25 cellular contexts compared by ENCODE assay signal in genomic region chr6:117503211-117503610, GRCh38. TPM values are rescaled to one million over a fixed set of nuclear protein-coding genes. Genes with fewer than 3 reads are reported as not detected.
DNase-seq lines count a peak whose midpoint lies in the region; ATAC-seq and TF ChIP-seq lines count a peak whose summit lies in the region.
"Had no signal": no experiment of that assay in that cellular context is flagged by ENCODE, and none has a peak within 500 bp of the region (broad histone marks: within the 10 kb centered on the region; RNA-seq: fewer than 3 reads in every experiment).

No MANE protein-coding gene starts in this region.

- no peak overlapping the region for H2AFZ ChIP-seq in osteoblast (ENCODE audit: low read length)

- DNase-seq in Panc1 (ENCODE audit: low read depth, low spot score) (no peak), epithelial cell of esophagus (ENCODE audit: low read depth) (peak; percentile 62), osteoblast (ENCODE audit: insufficient read length, low spot score, missing footprints) (no peak), NCI-H510A treated with DMSO at 0.1 percent for 48 hours (lab: John Stamatoyannopoulos, UW) (no peak), NOMO-1 (lab: John Stamatoyannopoulos, UW; ENCODE audit: unreplicated experiment in 2 of 2) (no peak), omental fat pad (ENCODE audit: low spot score) (no peak)
- DNase-seq: C1 segment of cervical spinal cord; CD8-positive, alpha-beta T cell; DMS 273 treated with DMSO at 0.1 percent for 48 hours; DMS79 treated with DMSO at 0.1 percent for 48 hours; GF-D8; GOT3; Karpas-422; NCI-H1105; NCI-H1436 treated with DMSO at 0.1 percent for 48 hours; NCI-H187 treated with DMSO at 0.1 percent for 48 hours; NCI-H2107; NCI-H446; NCI-H526; NCI-H82; SHP77 treated with DMSO at 0.1 percent for 48 hours; SW 1271 had no signal

- H3K4me3 ChIP-seq in HEK293 (ENCODE audit: low read depth, low read length) (no peak overlapping the region), Panc1 (ENCODE audit: low read depth in 2 of 2, low read length in 2 of 2) (no peak overlapping the region), epithelial cell of esophagus (ENCODE audit: low read length) (no peak overlapping the region), osteoblast (ENCODE audit: insufficient read depth, low read length) (no peak overlapping the region)
- H3K4me3 ChIP-seq: HAP-1 had no signal

- H3K27ac ChIP-seq in HEK293 (ENCODE audit: extremely low read depth, low read depth, low read length): no peak overlapping the region
- peak overlapping the region; percentile 25; the same call in 1 of the 2 replicates for H3K27ac ChIP-seq in Panc1 (ENCODE audit: low read length)
- H3K27ac ChIP-seq in osteoblast (ENCODE audit: low read depth, low read length): peak overlapping the region; percentile 8
- H3K27ac ChIP-seq: RWPE1 had no signal

- no peak overlapping the region for H3K4me2 ChIP-seq in osteoblast (ENCODE audit: insufficient read depth, low read length)

- TF ChIP-seq CTCF in HEK293 (tag by site-specific recombination; IDR thresholded peaks at IDR 0.05) (no peak), Panc1 (IDR thresholded peaks at IDR 0.05) (no peak), epithelial cell of esophagus (IDR thresholded peaks at IDR 0.05; ENCODE audit: insufficient read depth, low read depth, low read length, missing control alignments) (no peak), osteoblast (IDR thresholded peaks at IDR 0.05; ENCODE audit: extremely low read depth, low read depth, low read length) (no peak), omental fat pad (IDR thresholded peaks at IDR 0.05) (no peak)

- H3K9me3 ChIP-seq in HEK293 (ENCODE audit: control insufficient read depth, insufficient read depth, low read depth, low read length): no peaks in the 10 kb centered on the region
- no peaks in the 10 kb centered on the region for H3K9me3 ChIP-seq in Panc1 (ENCODE audit: control insufficient read depth, insufficient read depth, low read depth, low read length)
- no peaks in the 10 kb centered on the region for H3K9me3 ChIP-seq in osteoblast (ENCODE audit: low read depth, low read length)
- H3K9me3 ChIP-seq: HAP-1 had no signal

- ATAC-seq in Panc1 (no peak), omental fat pad (ENCODE audit: low FRiP score) (no peak)
- ATAC-seq: CD8-positive, alpha-beta T cell had no signal

- in situ Hi-C loops in Panc1 (cut with HindIII; ENCODE audit: low pct_unique_long_range_greater_than_20kb, low sequenced_read_pairs): no loop called here

- intact Hi-C loops in Panc1 (cut with micrococcal nuclease; ENCODE audit: unreplicated experiment): no loop called here

- POLR2A ChIA-PET in HEK293 (lab: Yijun Ruan, JAX) (no interaction called here), Panc1 (lab: Charles Lee) (no interaction called here)

- no peaks in the 10 kb centered on the region for H4K20me1 ChIP-seq in osteoblast (ENCODE audit: insufficient read depth, low read length)

- CTCF ChIA-PET in HEK293 (lab: Yijun Ruan, JAX): interaction anchor here (0.6 kb wide), 1 partner anchor 469 kb away, joined by 3 read pairs; no protein-coding TSS in a partner anchor
- CTCF ChIA-PET in Panc1 (lab: Charles Lee): no interaction called here

- H3K36me3 ChIP-seq in HEK293 (ENCODE audit: control insufficient read depth in 2 of 2, insufficient read depth in 1 of 2, low read length in 2 of 2) (peaks cover 0 to 30% of the 10 kb centered on the region in 2 experiments; a peak in 1 of 3 replicates), Panc1 (ENCODE audit: control insufficient read depth, insufficient read depth, low read length) (no peaks in the 10 kb centered on the region), osteoblast (ENCODE audit: insufficient read depth, low read length) (peaks cover 30% of the 10 kb centered on the region)

- H3K79me2 ChIP-seq in osteoblast (ENCODE audit: insufficient read depth, low read length): peaks cover 80% of the 10 kb centered on the region

- no TSS peak for BruUV-seq in Panc1 (replicated peaks; lab: Mats Ljungman, UMichigan)

- H3K4me1 ChIP-seq in HEK293 (ENCODE audit: control insufficient read depth, insufficient read depth, low read length) (no peaks in the 10 kb centered on the region), Panc1 (ENCODE audit: control insufficient read depth, insufficient read depth, low read length) (peaks cover 10% of the 10 kb centered on the region), osteoblast (ENCODE audit: insufficient read depth, low read length) (peaks cover 45% of the 10 kb centered on the region)

- H3K27me3 ChIP-seq in Panc1 (ENCODE audit: control insufficient read depth, insufficient read depth, low read length): no peaks in the 10 kb centered on the region
- no peaks in the 10 kb centered on the region for H3K27me3 ChIP-seq in osteoblast (ENCODE audit: insufficient read depth, low read length)

TF ChIP-seq in HEK293, 187 proteins besides CTCF, POLR2A, EP300 and RAD21:
- TF ChIP-seq ZNF664 (tag by site-specific recombination; IDR thresholded peaks at IDR 0.05) (0 out of 2 replicates have a peak, but pooled peaks have one; percentile 29), HIC1 (tag by site-specific recombination; IDR thresholded peaks at IDR 0.05) (no peak)

RNA-seq across cellular contexts. Expression of gene DCBLD1, which starts 20.7 kb away (rescaled TPM):
- total RNA-seq in Panc1 (2021; ENCODE audit: unreplicated experiment) (29.0 TPM), osteoblast (22.1 and 29.7 TPM in 2 replicates), omental fat pad (10 to 100 TPM in 2 of 4 donors, 1 to 10 TPM in 2; 6.5 to 36.9 (median 11.2) TPM)
- polyA plus RNA-seq in Panc1 (2012; ENCODE audit: insufficient read length): 20.1 TPM
